8 cellular contexts compared by ENCODE assay signal in genomic region chr20:8127553-8128255, GRCh38. TPM values are rescaled to one million over a fixed set of nuclear protein-coding genes. Genes with fewer than 3 reads are reported as not detected.
DNase-seq lines count a peak whose midpoint lies in the region; ATAC-seq and TF ChIP-seq lines count a peak whose summit lies in the region.

No MANE protein-coding gene starts in this region.

- H3K36me3 ChIP-seq in cardiac muscle cell = no peaks in the 10 kb centered on the region
- H3K36me3 ChIP-seq in GM23338 (ENCODE audit: insufficient read depth) = no peaks in the 10 kb centered on the region

- intact Hi-C loops in right cardiac atrium (cut with DNase I) = loop anchor here in 3 of 4 donors (5.0 to 10.0 kb wide), 3 partner anchors 83 to 260 kb away; no protein-coding TSS in a partner anchor

- H3K9me2 ChIP-seq in GM23338 (ENCODE audit: insufficient read depth) = no peaks in the 10 kb centered on the region

- peaks cover 8% of the 10 kb centered on the region for H3K27me3 Mint-ChIP-seq in GM23338 (ENCODE audit: insufficient read depth, low read depth, poor library complexity)
- H3K27me3 Mint-ChIP-seq in stimulated activated naive CD8-positive, alpha-beta T cell treated with anti-CD3 and anti-CD28 coated beads, Interleukin-15, Interleukin-2, amounts not matched to agents 100 ng/mL and 50 ng/mL, for 24 hours = peaks cover 22% of the 10 kb centered on the region

- no peak overlapping the region for H3K4me3 ChIP-seq in cardiac muscle cell
- H3K4me3 ChIP-seq in right cardiac atrium (ENCODE audit: low read length) = no peak overlapping the region
- no peak overlapping the region for H3K4me3 ChIP-seq in GM23338

- no peaks in the 10 kb centered on the region for H3K9me3 ChIP-seq in cardiac muscle cell (ENCODE audit: low read depth)
- H3K9me3 ChIP-seq in right cardiac atrium (ENCODE audit: control insufficient read depth, low read length) = no peaks in the 10 kb centered on the region

- H2AFZ ChIP-seq in GM23338 = no peak overlapping the region

- peak overlapping the region; percentile 18; the same call in 1 of the 2 replicates for H3K4me2 ChIP-seq in GM23338

- ATAC-seq in right cardiac atrium = no peak
- no peak for ATAC-seq in GM23338
- ATAC-seq in HG03457 (IDR thresholded peaks at IDR 0.05; ENCODE audit: unreplicated experiment) = peak; percentile 73

- no peaks in the 10 kb centered on the region for H3K36me3 Mint-ChIP-seq in GM23338 (ENCODE audit: low read depth)
- H3K36me3 Mint-ChIP-seq in stimulated activated naive CD8-positive, alpha-beta T cell treated with anti-CD3 and anti-CD28 coated beads, Interleukin-15, Interleukin-2, amounts not matched to agents 100 ng/mL and 50 ng/mL, for 24 hours (ENCODE audit: low read depth) = no peaks in the 10 kb centered on the region

- H3K4me3 Mint-ChIP-seq in GM23338 = no peak overlapping the region
- peak overlapping the region; percentile 43 for H3K4me3 Mint-ChIP-seq in stimulated activated naive CD8-positive, alpha-beta T cell treated with anti-CD3 and anti-CD28 coated beads, Interleukin-15, Interleukin-2, amounts not matched to agents 100 ng/mL and 50 ng/mL, for 24 hours

- TF ChIP-seq CTCF in cardiac muscle cell (IDR thresholded peaks at IDR 0.05; ENCODE audit: low read depth, low read length) (no peak), GM23338 (conservative IDR thresholded peaks at IDR 0.05; ENCODE audit: low read depth in 2 of 2) (no peak)

- H3K4me1 Mint-ChIP-seq in GM23338 = peaks cover 22% of the 10 kb centered on the region
- peaks cover 43% of the 10 kb centered on the region for H3K4me1 Mint-ChIP-seq in stimulated activated naive CD8-positive, alpha-beta T cell treated with anti-CD3 and anti-CD28 coated beads, Interleukin-15, Interleukin-2, amounts not matched to agents 100 ng/mL and 50 ng/mL, for 24 hours (ENCODE audit: low read depth)

- peaks cover 16% of the 10 kb centered on the region for H3K4me1 ChIP-seq in cardiac muscle cell (ENCODE audit: low read depth)
- H3K4me1 ChIP-seq in right cardiac atrium (ENCODE audit: control insufficient read depth, insufficient read depth, low read length) = no peaks in the 10 kb centered on the region
- H3K4me1 ChIP-seq in GM23338 (ENCODE audit: insufficient read depth) = peaks cover 46% of the 10 kb centered on the region

- DNase-seq in cardiac muscle cell (ENCODE audit: low read depth in 1 of 2, low spot score in 1 of 2) = no peak
- DNase-seq in right cardiac atrium = no peak
- no peak for DNase-seq in GM23338 (ENCODE audit: low spot score)
- no peak for DNase-seq in SKM-1 (lab: John Stamatoyannopoulos, UW; ENCODE audit: unreplicated experiment)
- DNase-seq in glomerular visceral epithelial cell (ENCODE audit: extremely low spot score) = no peak
- no peak for DNase-seq in kidney glomerular epithelial cell (lab: John Stamatoyannopoulos, UW)

- no peak overlapping the region; the same call in 1 of the 2 replicates for H3K27ac Mint-ChIP-seq in GM23338
- H3K27ac Mint-ChIP-seq in stimulated activated naive CD8-positive, alpha-beta T cell treated with anti-CD3 and anti-CD28 coated beads, Interleukin-15, Interleukin-2, amounts not matched to agents 100 ng/mL and 50 ng/mL, for 24 hours = peak overlapping the region; percentile 77

- no peaks in the 10 kb centered on the region for H3K9me3 Mint-ChIP-seq in GM23338
- H3K9me3 Mint-ChIP-seq in stimulated activated naive CD8-positive, alpha-beta T cell treated with anti-CD3 and anti-CD28 coated beads, Interleukin-15, Interleukin-2, amounts not matched to agents 100 ng/mL and 50 ng/mL, for 24 hours = no peaks in the 10 kb centered on the region

- H3F3A ChIP-seq in GM23338 (replicated peaks; ENCODE audit: low read depth) = no peaks in the 10 kb centered on the region

- 61% methylated on average over 6 of the region's 6 CpGs for WGBS in right cardiac atrium

- H3K27me3 ChIP-seq in cardiac muscle cell = peaks cover 2% of the 10 kb centered on the region
- H3K27me3 ChIP-seq in right cardiac atrium (ENCODE audit: control insufficient read depth, insufficient read depth) = no peaks in the 10 kb centered on the region
- H3K27me3 ChIP-seq in GM23338 (ENCODE audit: insufficient read depth) = peaks cover 24% of the 10 kb centered on the region

- H3K27ac ChIP-seq in cardiac muscle cell (peak overlapping the region; percentile 8), right cardiac atrium (ENCODE audit: low read length) (no peak overlapping the region), GM23338 (ENCODE audit: low read depth) (no peak overlapping the region)

- no peaks in the 10 kb centered on the region for H3K79me2 ChIP-seq in GM23338 (replicated peaks; ENCODE audit: insufficient read depth)

- H4K20me1 ChIP-seq in GM23338 (replicated peaks; ENCODE audit: insufficient read depth) = no peaks in the 10 kb centered on the region

TF ChIP-seq in GM23338, 12 proteins besides CTCF, POLR2A, EP300 and RAD21 (continues in another document):
- TF ChIP-seq CREB1 (CRISPR knock-in tag; IDR thresholded peaks at IDR 0.05; ENCODE audit: low read depth) (no peak), EZH2phosphoT487 (IDR thresholded peaks at IDR 0.05; ENCODE audit: unreplicated experiment) (no peak), ZNF331 (CRISPR knock-in tag; IDR thresholded peaks at IDR 0.05; ENCODE audit: low read depth) (no peak), REST (IDR thresholded peaks at IDR 0.05; ENCODE audit: unreplicated experiment) (no peak)

RNA-seq across cellular contexts. Expression of gene PLCB1, which starts 4.4 kb away (rescaled TPM):
- total RNA-seq in cardiac muscle cell = 9.0 and 17.6 TPM in 2 replicates
- polyA plus RNA-seq in cardiac muscle cell = 8.0 and 13.1 TPM in 2 replicates
- total RNA-seq in right cardiac atrium = 10 to 100 TPM; 11.4 to 20.3 (median 14.1) TPM
- polyA plus RNA-seq in right cardiac atrium = 7.6 TPM
- total RNA-seq in GM23338 (2014; rRNA removed; shearing (Covaris generic)) = 20.6 and 20.7 TPM in 2 replicates
- 10.0 and 14.9 TPM in 2 replicates for polyA plus RNA-seq in GM23338 (2016; fragmentation: Nextera tagmentation; extraction: Ambion mirVana)
